In the genomic region with DNA sequence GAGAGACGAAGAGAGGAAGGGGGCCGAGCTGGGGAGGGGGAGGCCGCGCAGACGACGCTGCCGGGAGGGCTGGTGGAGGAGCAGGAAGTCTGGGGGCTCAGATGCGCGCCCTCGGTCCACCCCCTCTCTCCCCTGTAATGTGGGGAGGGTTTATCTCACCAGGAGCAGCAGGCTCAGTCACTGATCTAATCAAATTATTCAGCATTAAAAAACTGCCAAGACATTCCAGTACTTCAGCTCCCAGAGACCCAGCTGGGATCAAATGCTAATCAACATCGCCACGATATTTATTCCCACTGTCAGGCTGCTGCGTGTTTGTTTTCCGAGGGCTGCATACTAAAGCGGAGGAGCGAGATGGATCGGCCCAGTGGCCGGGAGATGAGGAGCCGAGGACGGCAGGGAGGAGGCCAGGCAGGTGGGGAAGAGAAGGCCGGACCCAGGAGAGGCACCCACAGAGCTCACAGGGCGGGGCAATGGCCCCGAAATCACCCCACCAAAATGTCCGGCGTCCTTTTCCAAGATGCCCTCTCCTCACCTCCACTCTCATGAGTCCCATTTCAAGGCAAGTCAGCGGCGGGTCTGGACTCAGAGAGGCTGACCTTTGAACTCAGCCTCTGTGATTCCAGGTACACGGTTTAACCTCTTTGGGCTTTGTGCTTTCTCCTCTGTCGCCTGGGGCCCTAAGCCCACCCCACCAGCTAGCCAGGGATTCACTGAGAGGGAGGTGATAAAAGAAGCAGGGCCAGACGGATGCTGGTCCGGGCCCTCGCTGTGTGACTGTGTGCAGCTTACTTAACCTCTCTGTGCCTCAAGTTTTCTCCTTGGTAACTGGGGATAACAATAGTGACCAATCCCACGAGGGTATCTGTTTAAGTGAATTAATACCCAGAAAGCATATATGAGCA, we compare ENCODE assay signal across 16 cellular contexts.
A peak's percentile ranks its signal among the peaks of the same experiment; 100 is the strongest.
DNase-seq lines count a peak whose midpoint lies in the region; ATAC-seq, FAIRE-seq and TF ChIP-seq lines count a peak whose summit lies in the region.
"Had no signal": no experiment of that assay in that cellular context is flagged by ENCODE, and none has a peak within 500 bp of the region (broad histone marks: within the 10 kb centered on the region; RNA-seq: fewer than 3 reads in every experiment).

No MANE protein-coding gene starts in this region.

- intact Hi-C loops in CD4-positive, alpha-beta T cell (cut with DNase I, micrococcal nuclease): no loop called here

- H3K27ac Mint-ChIP-seq in CD4-positive, alpha-beta T cell: no peak overlapping the region
- H3K27ac Mint-ChIP-seq: activated B cell treated with CpG ODN at 0.5 μM for 24 hours; HFFc6; naive thymus-derived CD4-positive, alpha-beta T cell had no signal

- H3K27ac ChIP-seq in subcutaneous abdominal adipose tissue (ENCODE audit: low read depth, low read length): no peak overlapping the region
- no peak overlapping the region for H3K27ac ChIP-seq in CD4-positive, alpha-beta T cell (ENCODE audit: low read depth, low read length)
- H3K27ac ChIP-seq: PC-9 had no signal

- H3K4me3 ChIP-seq in astrocyte of the spinal cord (ENCODE audit: low read depth, low read length) (peak overlapping the region; percentile 6), iPS-18c (ENCODE audit: insufficient read depth, low read depth, low read length) (peak overlapping the region; percentile 26; the same call in 1 of the 2 replicates), subcutaneous abdominal adipose tissue (ENCODE audit: low read depth in 1 of 5, low read length in 5 of 5) (peak overlapping the region in 4 of 5 donors; percentile 17 to 48 (median 19))
- H3K4me3 ChIP-seq: PC-9 had no signal

- peak; percentile 12 for DNase-seq in NCI-H345 treated with DMSO at 0.1 percent for 48 hours (lab: John Stamatoyannopoulos, UW; ENCODE audit: unreplicated experiment)
- DNase-seq in NCI-H345 (lab: John Stamatoyannopoulos, UW): no peak
- peak; percentile 26 for DNase-seq in astrocyte of the spinal cord (ENCODE audit: low read depth, low spot score)
- no peak for DNase-seq in CD4-positive, alpha-beta T cell
- no peak for DNase-seq in GM19239 (ENCODE audit: insufficient read length, low spot score)
- DNase-seq: activated B cell treated with CpG ODN at 0.5 μM for 24 hours; activated gamma-delta T cell; HFFc6; naive thymus-derived CD4-positive, alpha-beta T cell; NCI-H1930; stimulated activated CD4-positive, alpha-beta T cell treated with anti-CD3 and anti-CD28 coated beads, Interleukin-4, amount 100 ng/mL, for 1 hour; substantia nigra had no signal

- peaks cover 0 to 9% (median 2%) of the 10 kb centered on the region in 5 donors for H3K27me3 ChIP-seq in subcutaneous abdominal adipose tissue (ENCODE audit: control insufficient read depth in 5 of 5, insufficient read depth in 4 of 5, low read length in 5 of 5)
- H3K27me3 ChIP-seq in CD4-positive, alpha-beta T cell (ENCODE audit: control insufficient read depth, insufficient read depth, low read length): peaks cover 16% of the 10 kb centered on the region

- in situ Hi-C loops in astrocyte of the spinal cord (cut with HindIII; ENCODE audit: low sequenced_read_pairs): no loop called here

- POLR2A ChIA-PET in CD4-positive, alpha-beta T cell (lab: Charles Lee): no interaction called here

- no peak for ATAC-seq in HG03442 (IDR thresholded peaks at IDR 0.05; ENCODE audit: unreplicated experiment)
- ATAC-seq in CD4-positive, alpha-beta T cell (ENCODE audit: poor library complexity): no peak
- ATAC-seq: naive thymus-derived CD4-positive, alpha-beta T cell had no signal

- no peaks in the 10 kb centered on the region for H3K4me1 Mint-ChIP-seq in CD4-positive, alpha-beta T cell (ENCODE audit: low read depth)
- H3K4me1 Mint-ChIP-seq: activated B cell treated with CpG ODN at 0.5 μM for 24 hours had no signal

- peak overlapping the region in 1 of 5 donors; percentile 23 for H3K9ac ChIP-seq in subcutaneous abdominal adipose tissue (ENCODE audit: low read length in 5 of 5)

- H3K4me3 Mint-ChIP-seq in CD4-positive, alpha-beta T cell: no peak overlapping the region
- H3K4me3 Mint-ChIP-seq: activated B cell treated with CpG ODN at 0.5 μM for 24 hours, HFFc6 had no signal

- no peak for TF ChIP-seq CTCF in astrocyte of the spinal cord (IDR thresholded peaks at IDR 0.05; ENCODE audit: low read depth, low read length)
- TF ChIP-seq CTCF in CD4-positive, alpha-beta T cell (IDR thresholded peaks at IDR 0.05): no peak

- H3K36me3 Mint-ChIP-seq in CD4-positive, alpha-beta T cell (ENCODE audit: low read depth): no peaks in the 10 kb centered on the region
- H3K36me3 Mint-ChIP-seq: naive thymus-derived CD4-positive, alpha-beta T cell had no signal

- H3K27me3 Mint-ChIP-seq in CD4-positive, alpha-beta T cell: peaks cover 54% of the 10 kb centered on the region

- no peak for FAIRE-seq in GM19239 (lab: Jason Lieb, UNC)

- H3K4me1 ChIP-seq in subcutaneous abdominal adipose tissue (ENCODE audit: control insufficient read depth in 5 of 5, insufficient read depth in 5 of 5, low read length in 5 of 5): peaks cover 2 to 9% (median 7%) of the 10 kb centered on the region in 5 donors

- H3K36me3 ChIP-seq in subcutaneous abdominal adipose tissue (ENCODE audit: control insufficient read depth in 5 of 5, insufficient read depth in 5 of 5, low read length in 5 of 5): no peaks in the 10 kb centered on the region

- no peaks in the 10 kb centered on the region for H3K9me3 ChIP-seq in iPS-18c (ENCODE audit: control insufficient read depth, insufficient read depth, low read length)
- no peaks in the 10 kb centered on the region for H3K9me3 ChIP-seq in subcutaneous abdominal adipose tissue (ENCODE audit: control insufficient read depth in 5 of 5, low read length in 5 of 5)
- no peaks in the 10 kb centered on the region for H3K9me3 ChIP-seq in CD4-positive, alpha-beta T cell (ENCODE audit: control insufficient read depth, low read length)

- CTCF ChIA-PET in CD4-positive, alpha-beta T cell (lab: Charles Lee): no interaction called here

- H3K9me3 Mint-ChIP-seq in CD4-positive, alpha-beta T cell: no peaks in the 10 kb centered on the region
- H3K9me3 Mint-ChIP-seq: activated B cell treated with CpG ODN at 0.5 μM for 24 hours, HFFc6 had no signal

Comparison
In these comparisons a context has a peak if more than half of its experiments do, and no peak if none do; other contexts are left out.
1. DNase-seq: peak in NCI-H345 treated with DMSO at 0.1 percent for 48 hours (single experiment) and astrocyte of the spinal cord (single experiment); none in NCI-H345 (single experiment), CD4-positive, alpha-beta T cell (0 of 10) and GM19239 (single experiment).
2. Peak in every context shown above with its lines, with median percentiles within 50 percentile points of each other: H3K4me3 ChIP-seq.